In the genomic region with DNA sequence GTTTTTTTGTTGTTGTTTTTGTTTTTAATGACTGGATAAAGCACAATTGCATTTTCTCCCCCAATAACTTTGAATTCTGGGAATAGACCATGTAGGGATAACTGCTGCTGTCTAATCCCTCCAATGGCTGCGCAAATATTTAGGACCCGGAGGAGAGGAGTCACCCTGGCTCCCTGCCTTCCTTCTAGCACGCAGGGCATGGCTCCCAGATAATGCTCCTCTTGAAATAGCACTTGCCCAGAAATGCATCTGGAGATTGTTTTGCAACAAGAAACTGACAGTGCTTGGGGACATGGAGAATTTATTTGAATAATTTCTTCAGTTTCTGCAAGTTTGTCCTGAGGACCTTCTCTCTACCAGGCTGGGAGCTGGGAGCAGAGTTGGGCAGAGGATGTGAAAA, we compare ENCODE assay signal across 11 cellular contexts.
DNase-seq lines count a peak whose midpoint lies in the region; ATAC-seq, FAIRE-seq and TF ChIP-seq lines count a peak whose summit lies in the region.
"Had no signal": no experiment of that assay in that cellular context is flagged by ENCODE, and none has a peak within 500 bp of the region (broad histone marks: within the 10 kb centered on the region; RNA-seq: fewer than 3 reads in every experiment).

No MANE protein-coding gene starts in this region.

- 56% methylated on average over 3 of the region's 3 CpGs for WGBS in hepatocyte (ENCODE audit: low lambda C conversion rate, missing lambda C conversion rate)

- FAIRE-seq in kidney (lab: Jason Lieb, UNC) = no peak
- FAIRE-seq: endothelial cell of umbilical vein had no signal

- no peaks in the 10 kb centered on the region for H3K36me3 Mint-ChIP-seq in chondrocyte (ENCODE audit: low read depth)
- H3K36me3 Mint-ChIP-seq: natural killer cell had no signal

- H3K27ac Mint-ChIP-seq in chondrocyte (ENCODE audit: unreplicated experiment) = peak overlapping the region; percentile 60
- H3K27ac Mint-ChIP-seq: natural killer cell had no signal

- H3K36me3 ChIP-seq in hepatocyte (replicated peaks; ENCODE audit: insufficient read depth, low read depth) (no peaks in the 10 kb centered on the region), kidney (ENCODE audit: control insufficient read depth in 1 of 2, insufficient read depth in 2 of 2, low read length in 2 of 2) (no peaks in the 10 kb centered on the region)

- H3K27me3 Mint-ChIP-seq in chondrocyte (ENCODE audit: low read depth) = no peaks in the 10 kb centered on the region

- no peaks in the 10 kb centered on the region for H3K9me3 ChIP-seq in hepatocyte (ENCODE audit: low read depth)
- H3K9me3 ChIP-seq in kidney (ENCODE audit: control insufficient read depth in 1 of 2, low read length in 2 of 2) = no peaks in the 10 kb centered on the region

- intact Hi-C loops in kidney (cut with DNase I) = no loop called here

- H3K27ac ChIP-seq in hepatocyte = peak overlapping the region; percentile 57
- peak overlapping the region in 1 of 2 donors; percentile 17 for H3K27ac ChIP-seq in kidney (ENCODE audit: low read depth in 2 of 2, low read length in 2 of 2)

- no peaks in the 10 kb centered on the region for H4K20me1 ChIP-seq in hepatocyte (ENCODE audit: insufficient read depth, poor library complexity, severe bottlenecking)

- H2AFZ ChIP-seq in hepatocyte = no peak overlapping the region

- no peak overlapping the region for H3K9ac ChIP-seq in kidney (ENCODE audit: low read length in 2 of 2)

- no peak overlapping the region for H3K4me3 ChIP-seq in hepatocyte
- no peak overlapping the region for H3K4me3 ChIP-seq in skeletal muscle cell (ENCODE audit: low read depth, low read length)
- no peak overlapping the region for H3K4me3 ChIP-seq in kidney (ENCODE audit: low read length in 2 of 2)

- H3K4me1 ChIP-seq in hepatocyte (ENCODE audit: insufficient read depth) (peaks cover 25% of the 10 kb centered on the region), kidney (ENCODE audit: control insufficient read depth in 1 of 2, insufficient read depth in 1 of 2, low read depth in 1 of 2, low read length in 2 of 2) (peaks cover 7 to 22% of the 10 kb centered on the region in 2 donors)

- H3K4me1 Mint-ChIP-seq in chondrocyte (ENCODE audit: low read depth) = peaks cover 71% of the 10 kb centered on the region

- no peak overlapping the region for H3K4me3 Mint-ChIP-seq in chondrocyte (ENCODE audit: unreplicated experiment)
- H3K4me3 Mint-ChIP-seq: natural killer cell had no signal

- no peaks in the 10 kb centered on the region for H3K9me2 ChIP-seq in hepatocyte (replicated peaks; ENCODE audit: insufficient read depth)

- no peaks in the 10 kb centered on the region for H3K9me3 Mint-ChIP-seq in chondrocyte (ENCODE audit: low read depth)

- no peak for ATAC-seq in HG03025 (IDR thresholded peaks at IDR 0.05; ENCODE audit: low FRiP score, unreplicated experiment)
- ATAC-seq: natural killer cell had no signal

- DNase-seq in GM03348 (ENCODE audit: low spot score) (peak; percentile 85), chondrocyte (ENCODE audit: low spot score) (no peak), hepatocyte (ENCODE audit: low spot score) (peak; percentile 26), skeletal muscle cell (ENCODE audit: low read depth) (peak; percentile 41), kidney (no peak), SW480 (ENCODE audit: low spot score) (no peak), kidney tubule cell (ENCODE audit: low spot score) (no peak)
- DNase-seq: activated T-cell treated with anti-CD3 and anti-CD28 coated beads, Interleukin-2, amount 50 U/mL, for 1 hour; natural killer cell had no signal

- H3K79me2 ChIP-seq in hepatocyte = no peaks in the 10 kb centered on the region

- no peak overlapping the region for H3K4me2 ChIP-seq in hepatocyte

- TF ChIP-seq CTCF in chondrocyte (IDR thresholded peaks at IDR 0.05) = no peak
- TF ChIP-seq CTCF in hepatocyte (IDR thresholded peaks at IDR 0.05; ENCODE audit: poor library complexity) = no peak
- TF ChIP-seq CTCF in kidney (IDR thresholded peaks at IDR 0.05; ENCODE audit: borderline replicate concordance, extremely low read depth, insufficient read depth) = no peak

- no peaks in the 10 kb centered on the region for H3K27me3 ChIP-seq in hepatocyte

Comparison
In these comparisons a context has a peak if more than half of its experiments do, and no peak if none do; other contexts are left out.
1. DNase-seq: peak in GM03348 (single experiment), hepatocyte (single experiment) and skeletal muscle cell (single experiment); none in chondrocyte (single experiment), kidney (single experiment), SW480 (single experiment) and kidney tubule cell (single experiment).